Comparison of ENCODE assay signal across 15 cellular contexts in genomic region chr3:15438988-15439387, GRCh38. TPM values are rescaled to one million over a fixed set of nuclear protein-coding genes. Genes with fewer than 3 reads are reported as not detected.
DNase-seq lines count a peak whose midpoint lies in the region; ATAC-seq, FAIRE-seq and TF ChIP-seq lines count a peak whose summit lies in the region.
"Had no signal": no experiment of that assay in that cellular context is flagged by ENCODE, and none has a peak within 500 bp of the region (broad histone marks: within the 10 kb centered on the region; RNA-seq: fewer than 3 reads in every experiment).

No MANE protein-coding gene starts in this region.

- peaks cover 0 to 6% (median 0%) of the 10 kb centered on the region in 7 donors for H3K9me3 Mint-ChIP-seq in CD14-positive monocyte
- H3K9me3 Mint-ChIP-seq in natural killer cell, result no peaks in the 10 kb centered on the region
- no peaks in the 10 kb centered on the region for H3K9me3 Mint-ChIP-seq in chondrocyte (ENCODE audit: low read depth)
- H3K9me3 Mint-ChIP-seq: activated naive CD4-positive, alpha-beta T cell treated with anti-CD3 and anti-CD28 coated beads, Interleukin-2, amount 10 ng/mL, durations not matched to agents 7 days and 5 days; CD4-positive, alpha-beta T cell had no signal

- ATAC-seq in IMR-90 (ENCODE audit: low read depth) (no peak), natural killer cell (no peak), HG03095 (IDR thresholded peaks at IDR 0.05; ENCODE audit: unreplicated experiment) (no peak)
- ATAC-seq: Panc1 had no signal

- H2AK5ac ChIP-seq in IMR-90 (ENCODE audit: low read depth, low read length), result no peak overlapping the region

- H2AK9ac ChIP-seq in IMR-90 (replicated peaks; ENCODE audit: low read depth, low read length, poor library complexity), result no peak overlapping the region

- TF ChIP-seq POLR2A in IMR-90 (IDR thresholded peaks at IDR 0.05; ENCODE audit: low read depth, low read length), result no peak

- in situ Hi-C loops in IMR-90 (cut with MboI; ENCODE audit: low sequenced_read_pairs), result no loop called here

- H3K27ac Mint-ChIP-seq in CD14-positive monocyte (peak overlapping the region; percentile 96 to 99 (median 98)), natural killer cell (peak overlapping the region; percentile 76 to 82), chondrocyte (ENCODE audit: unreplicated experiment) (no peak overlapping the region)
- H3K27ac Mint-ChIP-seq: activated naive CD4-positive, alpha-beta T cell treated with anti-CD3 and anti-CD28 coated beads, Interleukin-2, amount 10 ng/mL, durations not matched to agents 7 days and 5 days; CD4-positive, alpha-beta T cell had no signal

- peaks cover 0 to 1% (median 1%) of the 10 kb centered on the region in 3 donors for H3K27me3 Mint-ChIP-seq in CD14-positive monocyte (ENCODE audit: low read depth in 3 of 3)
- no peaks in the 10 kb centered on the region for H3K27me3 Mint-ChIP-seq in natural killer cell (ENCODE audit: low read depth in 2 of 2)
- no peaks in the 10 kb centered on the region for H3K27me3 Mint-ChIP-seq in chondrocyte (ENCODE audit: low read depth)
- H3K27me3 Mint-ChIP-seq: activated naive CD4-positive, alpha-beta T cell treated with anti-CD3 and anti-CD28 coated beads, Interleukin-2, amount 10 ng/mL, durations not matched to agents 7 days and 5 days; CD4-positive, alpha-beta T cell had no signal

- no peaks in the 10 kb centered on the region for H3K9me3 ChIP-seq in IMR-90 (ENCODE audit: control insufficient read depth, insufficient read depth, low read length)

- intact Hi-C loops in CD14-positive monocyte (cut with micrococcal nuclease) (no loop called here), IMR-90 (cut with micrococcal nuclease) (no loop called here), natural killer cell (cut with micrococcal nuclease) (no loop called here)

- no peak overlapping the region for H2AFZ ChIP-seq in IMR-90 (replicated peaks; ENCODE audit: low read length, poor library complexity)

- WGBS in IMR-90 (ENCODE audit: extremely low coverage in 2 of 2, insufficient read length in 1 of 2), 2 experiments, result 47% methylated on average over 2 of the region's 4 CpGs; no CpG with 5 or more reads in 1 of the 2 experiments

- H4K5ac ChIP-seq in IMR-90 (ENCODE audit: low read depth, low read length), result no peak overlapping the region

- CTCF ChIA-PET in IMR-90 (lab: Yijun Ruan, JAX), result no interaction called here

- H3K4me2 ChIP-seq in IMR-90 (ENCODE audit: low read depth, low read length), result no peak overlapping the region

- POLR2A ChIA-PET in IMR-90 (lab: Charles Lee; ENCODE audit: unreplicated experiment), result no interaction called here

- TF ChIP-seq CTCF in CD14-positive monocyte (IDR thresholded peaks at IDR 0.05) (no peak), IMR-90 (conservative IDR thresholded peaks at IDR 0.05; ENCODE audit: low read depth, low read length) (no peak), bronchial epithelial cell (IDR thresholded peaks at IDR 0.05; ENCODE audit: insufficient read depth, low read length, severe bottlenecking) (no peak), natural killer cell (IDR thresholded peaks at IDR 0.05) (no peak), chondrocyte (IDR thresholded peaks at IDR 0.05) (no peak)

- H3K4me1 ChIP-seq in IMR-90 (ENCODE audit: control insufficient read depth, insufficient read depth, low read length), result no peaks in the 10 kb centered on the region

- TF ChIP-seq RAD21 in IMR-90 (IDR thresholded peaks at IDR 0.05; ENCODE audit: low read length), result no peak

- H3K56ac ChIP-seq in IMR-90 (ENCODE audit: extremely low read depth, insufficient read depth, low read length), result no peak overlapping the region

- no peak overlapping the region for H3K4ac ChIP-seq in IMR-90 (ENCODE audit: low read depth, low read length)

- no peak overlapping the region for H3K4me3 ChIP-seq in IMR-90 (ENCODE audit: insufficient read depth, low read depth, low read length)
- H3K4me3 ChIP-seq in bronchial epithelial cell (ENCODE audit: low read depth, low read length), result no peak overlapping the region
- H3K4me3 ChIP-seq: GM12878 had no signal

- DNase-seq in CD14-positive monocyte (ENCODE audit: low spot score) (peak; percentile 82), IMR-90 (peak; percentile 69), bronchial epithelial cell (ENCODE audit: low read depth) (peak; percentile 78), natural killer cell (no peak), chondrocyte (ENCODE audit: low spot score) (no peak), epidermal melanocyte (ENCODE audit: insufficient read length, low spot score) (no peak)
- DNase-seq: activated naive CD4-positive, alpha-beta T cell treated with anti-CD3 and anti-CD28 coated beads, Interleukin-2, amount 10 ng/mL, durations not matched to agents 7 days and 5 days; CD4-positive, alpha-beta T cell; NCI-H187; NCI-H526 treated with DMSO at 0.1 percent for 48 hours had no signal

- H4K91ac ChIP-seq in IMR-90 (ENCODE audit: insufficient read depth, low read depth, low read length), result no peak overlapping the region

- H3K4me3 Mint-ChIP-seq in CD14-positive monocyte, result peak overlapping the region in 1 of 2 donors; percentile 57
- no peak overlapping the region for H3K4me3 Mint-ChIP-seq in natural killer cell
- no peak overlapping the region for H3K4me3 Mint-ChIP-seq in chondrocyte (ENCODE audit: unreplicated experiment)
- H3K4me3 Mint-ChIP-seq: activated naive CD4-positive, alpha-beta T cell treated with anti-CD3 and anti-CD28 coated beads, Interleukin-2, amount 10 ng/mL, durations not matched to agents 7 days and 5 days; CD4-positive, alpha-beta T cell had no signal

- H2BK120ac ChIP-seq in IMR-90 (ENCODE audit: low read depth, low read length), result no peak overlapping the region

- no TSS peak for BruUV-seq in IMR-90 (replicated peaks; lab: Mats Ljungman, UMichigan)

- peak overlapping the region; percentile 61 for H2BK5ac ChIP-seq in IMR-90 (ENCODE audit: low read depth, low read length, poor library complexity, severe bottlenecking)

- dilution Hi-C loops in IMR-90 (cut with HindIII; ENCODE audit: low sequenced_read_pairs, unreplicated experiment), result no loop called here

- H3K4me1 Mint-ChIP-seq in CD14-positive monocyte (peaks cover 59% of the 10 kb centered on the region), natural killer cell (peaks cover 38 to 39% of the 10 kb centered on the region in 2 donors), chondrocyte (ENCODE audit: low read depth) (peaks cover 23% of the 10 kb centered on the region)

- no peak overlapping the region for H3K9ac ChIP-seq in IMR-90 (ENCODE audit: low read depth, low read length)

- no peaks in the 10 kb centered on the region for H3K27me3 ChIP-seq in IMR-90 (ENCODE audit: control insufficient read depth, insufficient read depth, low read length)
- H3K27me3 ChIP-seq in bronchial epithelial cell (ENCODE audit: control insufficient read depth, insufficient read depth, low read length), result no peaks in the 10 kb centered on the region

- no peak overlapping the region for H4K8ac ChIP-seq in IMR-90 (ENCODE audit: low read depth in 2 of 2, low read length in 2 of 2)

- no peaks in the 10 kb centered on the region for H4K20me1 ChIP-seq in IMR-90 (ENCODE audit: insufficient read depth, low read length)

- H2BK20ac ChIP-seq in IMR-90 (ENCODE audit: low read depth, low read length), result no peak overlapping the region

- H3K18ac ChIP-seq in IMR-90 (ENCODE audit: low read depth, low read length), result no peak overlapping the region

- H3K14ac ChIP-seq in IMR-90 (replicated peaks; ENCODE audit: low read depth, low read length), result no peak overlapping the region

- H3K27ac ChIP-seq in IMR-90 (ENCODE audit: insufficient read depth, low read length), result no peak overlapping the region
- H3K27ac ChIP-seq: HL-60 had no signal

- H3K9me1 ChIP-seq in IMR-90 (ENCODE audit: insufficient read depth, low read length), result peaks cover 7% of the 10 kb centered on the region; the same call in 1 of the 2 replicates

- H3K36me3 Mint-ChIP-seq in CD14-positive monocyte (peaks cover 94 to 98% of the 10 kb centered on the region in 2 donors), natural killer cell (peaks cover 13% of the 10 kb centered on the region), chondrocyte (ENCODE audit: low read depth) (peaks cover 42% of the 10 kb centered on the region)

- H3K36me3 ChIP-seq in IMR-90 (ENCODE audit: control insufficient read depth, insufficient read depth, low read length), result peaks cover 50% of the 10 kb centered on the region
- H3K36me3 ChIP-seq in bronchial epithelial cell (ENCODE audit: control insufficient read depth, insufficient read depth, low read length), result peaks cover 21% of the 10 kb centered on the region

- no peak overlapping the region for H2BK15ac ChIP-seq in IMR-90 (ENCODE audit: low read depth, low read length)

- no peak overlapping the region for H3K23ac ChIP-seq in IMR-90 (ENCODE audit: low read depth, low read length)

- no peak for FAIRE-seq in bronchial epithelial cell (lab: Jason Lieb, UNC)
- FAIRE-seq: GM12878, islet of Langerhans had no signal

- H3K79me1 ChIP-seq in IMR-90 (ENCODE audit: low read depth in 1 of 2, low read length in 2 of 2), result peaks cover 6 to 24% of the 10 kb centered on the region in 2 experiments; a peak in 2 of 4 replicates

TF ChIP-seq in IMR-90, 13 proteins besides CTCF, POLR2A, EP300 and RAD21:
- TF ChIP-seq CEBPB (IDR thresholded peaks at IDR 0.05; ENCODE audit: low read depth, low read length), result peak; percentile 65
- TF ChIP-seq RFX5 (IDR thresholded peaks at IDR 0.05; ENCODE audit: low read depth, low read length), result no peak

RNA-seq across cellular contexts. Expression of gene EAF1, which starts 11.6 kb away (rescaled TPM):
- 1 to 10 TPM; 9.0 to 9.1 TPM for polyA plus RNA-seq in CD14-positive monocyte
- total RNA-seq in IMR-90 (2012; rRNA removed), result 19.7 and 21.3 TPM in 2 replicates
- polyA plus RNA-seq in IMR-90 (2012; rRNA removed), result 5.7 and 7.0 TPM in 2 replicates
- 5.6 and 5.9 TPM in 2 replicates for polyA plus RNA-seq in IMR-90 (2012; cell fraction: cytosol; rRNA removed)
- polyA plus RNA-seq in IMR-90 (2012; cell fraction: nucleus; rRNA removed; ENCODE audit: low replicate concordance), result 6.8 and 9.1 TPM in 2 replicates
- 34.0 and 34.2 TPM in 2 replicates for total RNA-seq in bronchial epithelial cell
- total RNA-seq in natural killer cell, result 10 to 100 TPM; 39.7 to 45.8 (median 41.5) TPM
- 15.7 to 18.4 TPM (median 16.9 TPM) in 3 replicates for total RNA-seq in chondrocyte

RNA-seq across cellular contexts. Expression of gene METTL6, which starts 11.6 kb away (rescaled TPM):
- polyA plus RNA-seq in CD14-positive monocyte (10 to 100 TPM in 1 of 2 donors, 1 to 10 TPM in 1; 9.1 to 15.1 TPM), IMR-90 (2012; rRNA removed) (15.3 and 15.4 TPM in 2 replicates)
- total RNA-seq in IMR-90 (2012; rRNA removed) (21.5 and 32.5 TPM in 2 replicates), bronchial epithelial cell (41.3 TPM in 2 replicates), natural killer cell (10 to 100 TPM in 2 of 3 donors, 1 to 10 TPM in 1; 9.8 to 13.3 (median 11.8) TPM), chondrocyte (16.8 to 19.7 TPM (median 19.7 TPM) in 3 replicates)
- polyA plus RNA-seq in IMR-90 (2012; cell fraction: cytosol; rRNA removed), result 5.0 and 10.2 TPM in 2 replicates
- polyA plus RNA-seq in IMR-90 (2012; cell fraction: nucleus; rRNA removed; ENCODE audit: low replicate concordance), result 1.9 and 7.1 TPM in 2 replicates

Comparison
In these comparisons a context has a peak if more than half of its experiments do, and no peak if none do; other contexts are left out.
1. DNase-seq: peak in CD14-positive monocyte (single experiment), IMR-90 (single experiment) and bronchial epithelial cell (single experiment); none in natural killer cell (single experiment), chondrocyte (single experiment) and epidermal melanocyte (single experiment).